Comparison of ENCODE assay signal across 20 cellular contexts in genomic region chr20:62190639-62191411, GRCh38. TPM values are rescaled to one million over a fixed set of nuclear protein-coding genes. Genes with fewer than 3 reads are reported as not detected.
DNase-seq lines count a peak whose midpoint lies in the region; ATAC-seq and TF ChIP-seq lines count a peak whose summit lies in the region.
"Had no signal": no experiment of that assay in that cellular context is flagged by ENCODE, and none has a peak within 500 bp of the region (broad histone marks: within the 10 kb centered on the region; RNA-seq: fewer than 3 reads in every experiment).

No MANE protein-coding gene starts in this region.

- H3K4ac ChIP-seq in H9 (ENCODE audit: low read depth, low read length) = no peak overlapping the region
- no peak overlapping the region for H3K4ac ChIP-seq in neuronal stem cell (ENCODE audit: low read length)

- H3K27ac ChIP-seq in BLaER1 = peak overlapping the region; percentile 57; the same call in 1 of the 2 replicates
- H3K27ac ChIP-seq in H9 (ENCODE audit: insufficient read length, low read depth, low read length) = no peak overlapping the region
- no peak overlapping the region for H3K27ac ChIP-seq in neuronal stem cell (replicated peaks; ENCODE audit: low read length)
- H3K27ac ChIP-seq: SK-N-MC had no signal

- H3K4me1 Mint-ChIP-seq in H9 (no peaks in the 10 kb centered on the region), chondrocyte (ENCODE audit: low read depth) (peaks cover 22% of the 10 kb centered on the region)

- H3K79me2 ChIP-seq in H9 (ENCODE audit: insufficient read depth, low read length) = no peaks in the 10 kb centered on the region; the same call in 1 of the 2 replicates

- no peak overlapping the region for H3K14ac ChIP-seq in H9 (ENCODE audit: insufficient read depth, low read length)
- no peak overlapping the region for H3K14ac ChIP-seq in neuronal stem cell (ENCODE audit: low read length)

- no peak for DNase-seq in H9
- DNase-seq in chondrocyte (ENCODE audit: low spot score) = peak; percentile 71
- no peak for DNase-seq in neuronal stem cell (ENCODE audit: low spot score)
- no peak for DNase-seq in GM13977 (ENCODE audit: low spot score)
- no peak for DNase-seq in LoVo (ENCODE audit: low spot score)
- DNase-seq in NCI-H1694 treated with DMSO at 0.1 percent for 48 hours (lab: John Stamatoyannopoulos, UW) = no peak
- DNase-seq: ACHN, DMS79 treated with DMSO at 0.1 percent for 48 hours, GOT3, NCI-H1048, NCI-H1436, NCI-H2029, SHP77 had no signal

- H3K4me1 ChIP-seq in BLaER1 (peaks cover 69% of the 10 kb centered on the region), H9 (ENCODE audit: insufficient read depth, low read length) (no peaks in the 10 kb centered on the region), neuronal stem cell (ENCODE audit: control insufficient read depth in 2 of 2, insufficient read depth in 1 of 2, low read depth in 1 of 2, low read length in 2 of 2) (no peaks in the 10 kb centered on the region)

- no peaks in the 10 kb centered on the region for H3K23me2 ChIP-seq in H9 (ENCODE audit: insufficient read length, low read depth, low read length, poor library complexity, severe bottlenecking)

- H2BK5ac ChIP-seq in H9 (ENCODE audit: insufficient read length, low read length) = no peak overlapping the region
- H2BK5ac ChIP-seq in neuronal stem cell (ENCODE audit: low read length) = peak overlapping the region; percentile 0

- H2BK20ac ChIP-seq in H9 (ENCODE audit: low read depth, low read length, poor library complexity, severe bottlenecking) = no peak overlapping the region

- H4K20me1 ChIP-seq in BLaER1 = peaks cover 93% of the 10 kb centered on the region
- no peaks in the 10 kb centered on the region for H4K20me1 ChIP-seq in H9 (ENCODE audit: control insufficient read depth, insufficient read depth, insufficient read length)

- H3K4me3 ChIP-seq in BLaER1 = no peak overlapping the region
- H3K4me3 ChIP-seq in neuronal stem cell (ENCODE audit: low read length in 2 of 2) = peak overlapping the region in 1 of 2 donors; percentile 16
- H3K4me3 ChIP-seq: SK-N-MC had no signal

- H3K79me1 ChIP-seq in H9 (ENCODE audit: insufficient read depth, low read depth, low read length, poor library complexity, severe bottlenecking) = no peaks in the 10 kb centered on the region
- peaks cover 10% of the 10 kb centered on the region for H3K79me1 ChIP-seq in neuronal stem cell (ENCODE audit: low read depth, low read length)

- in situ Hi-C loops in GM13977 (cut with MboI; ENCODE audit: low pct_unique_long_range_greater_than_20kb, low sequenced_read_pairs, unreplicated experiment) = no loop called here

- no peak overlapping the region for H3T11ph ChIP-seq in H9 (ENCODE audit: low read length)

- ATAC-seq in HG02840 (IDR thresholded peaks at IDR 0.05; ENCODE audit: low FRiP score, unreplicated experiment) = no peak
- ATAC-seq: Panc1 had no signal

- H3K27ac Mint-ChIP-seq in H9 = peak overlapping the region in 1 of 3 experiments; percentile 77; a peak in 2 of 7 replicates
- H3K27ac Mint-ChIP-seq in chondrocyte (ENCODE audit: unreplicated experiment) = no peak overlapping the region

- H3K56ac ChIP-seq in H9 (ENCODE audit: insufficient read length, low read depth, low read length) = no peak overlapping the region

- no peaks in the 10 kb centered on the region for H3K27me3 ChIP-seq in BLaER1
- no peaks in the 10 kb centered on the region for H3K27me3 ChIP-seq in H9 (ENCODE audit: insufficient read depth, low read length)
- H3K27me3 ChIP-seq in neuronal stem cell (ENCODE audit: control insufficient read depth in 3 of 3, insufficient read depth in 3 of 3, low read depth in 1 of 3, low read length in 3 of 3) = no peaks in the 10 kb centered on the region

- H3K4me2 ChIP-seq in BLaER1 (peak overlapping the region; percentile 78), H9 (ENCODE audit: insufficient read depth, insufficient read length, low read length) (no peak overlapping the region), neuronal stem cell (ENCODE audit: insufficient read depth, low read length, poor library complexity, severe bottlenecking) (no peak overlapping the region)

- H2AFZ ChIP-seq in H9 (ENCODE audit: low read length) (no peak overlapping the region), neuronal stem cell (ENCODE audit: low read length) (no peak overlapping the region)

- H3K23ac ChIP-seq in H9 (ENCODE audit: insufficient read length, low read depth, low read length) = no peak overlapping the region
- H3K23ac ChIP-seq in neuronal stem cell (ENCODE audit: low read depth, low read length, poor library complexity) = peak overlapping the region; percentile 71

- H3K9ac ChIP-seq in BLaER1 = peak overlapping the region; percentile 17; the same call in 1 of the 2 replicates
- no peak overlapping the region for H3K9ac ChIP-seq in H9 (ENCODE audit: extremely low read depth, insufficient read length, low read length)
- peak overlapping the region; percentile 50 for H3K9ac ChIP-seq in neuronal stem cell (ENCODE audit: low read depth, low read length, poor library complexity)

- H3K9me3 ChIP-seq in BLaER1 = no peaks in the 10 kb centered on the region
- no peaks in the 10 kb centered on the region for H3K9me3 ChIP-seq in H9 (ENCODE audit: control insufficient read depth, low read depth, low read length)
- no peaks in the 10 kb centered on the region for H3K9me3 ChIP-seq in neuronal stem cell (replicated peaks in 1 of 2; ENCODE audit: control insufficient read depth in 2 of 2, insufficient read depth in 1 of 2, low read depth in 1 of 2, low read length in 2 of 2)

- TF ChIP-seq CTCF in H9 (conservative IDR thresholded peaks at IDR 0.05) (peak; percentile 16; the same call in 1 of the 3 replicates), chondrocyte (IDR thresholded peaks at IDR 0.05) (no peak), GM13977 (IDR thresholded peaks at IDR 0.05; ENCODE audit: extremely low read depth, insufficient read depth, missing control alignments) (no peak)

- no CpG with 5 or more reads among the region's 25 CpGs for WGBS in H9 (ENCODE audit: extremely low coverage, insufficient read length, low lambda C conversion rate)
- no CpG with 5 or more reads among the region's 25 CpGs for WGBS in neuronal stem cell (ENCODE audit: extremely low coverage in 2 of 2, insufficient read length in 2 of 2, insufficient replicate concordance in 1 of 2), 2 donors

- H2AK5ac ChIP-seq in H9 (ENCODE audit: insufficient read length, low read length) = no peak overlapping the region
- no peak overlapping the region for H2AK5ac ChIP-seq in neuronal stem cell (ENCODE audit: low read depth, low read length)

- H3K4me3 Mint-ChIP-seq in H9 = no peak overlapping the region; a peak in 1 of 5 replicates
- no peak overlapping the region for H3K4me3 Mint-ChIP-seq in chondrocyte (ENCODE audit: unreplicated experiment)
- H3K4me3 Mint-ChIP-seq: CD14-positive monocyte had no signal

- H2BK120ac ChIP-seq in H9 (ENCODE audit: low read depth, low read length, poor library complexity, severe bottlenecking) (no peak overlapping the region), neuronal stem cell (ENCODE audit: low read depth, low read length) (no peak overlapping the region)

- no peak overlapping the region for H2BK15ac ChIP-seq in H9 (ENCODE audit: low read depth, low read length)
- no peak overlapping the region for H2BK15ac ChIP-seq in neuronal stem cell (ENCODE audit: low read length)

- H2BK12ac ChIP-seq in H9 (ENCODE audit: insufficient read length, low read depth, low read length) (no peak overlapping the region), neuronal stem cell (ENCODE audit: low read length) (no peak overlapping the region)

- H3K18ac ChIP-seq in H9 (ENCODE audit: insufficient read length, low read depth, low read length) = no peak overlapping the region
- no peak overlapping the region for H3K18ac ChIP-seq in neuronal stem cell (ENCODE audit: low read length)

- H3K36me3 ChIP-seq in BLaER1 (peaks cover 31% of the 10 kb centered on the region), neuronal stem cell (replicated peaks in 1 of 2; ENCODE audit: control insufficient read depth in 2 of 2, insufficient read depth in 2 of 2, low read length in 2 of 2) (peaks cover 10 to 43% of the 10 kb centered on the region in 2 donors)

- H3K36me3 Mint-ChIP-seq in H9 (ENCODE audit: insufficient read depth in 1 of 3, low read depth in 3 of 3) = peaks cover 2 to 7% (median 5%) of the 10 kb centered on the region in 3 experiments; a peak in 5 of 7 replicates
- peaks cover 6% of the 10 kb centered on the region for H3K36me3 Mint-ChIP-seq in chondrocyte (ENCODE audit: low read depth)

- H3K27me3 Mint-ChIP-seq in H9 (ENCODE audit: low read depth) = no peaks in the 10 kb centered on the region
- no peaks in the 10 kb centered on the region for H3K27me3 Mint-ChIP-seq in chondrocyte (ENCODE audit: low read depth)

- H4K5ac ChIP-seq in H9 (ENCODE audit: insufficient read length, low read depth, low read length) = no peak overlapping the region

- H3K9me3 Mint-ChIP-seq in H9 (no peaks in the 10 kb centered on the region), chondrocyte (ENCODE audit: low read depth) (no peaks in the 10 kb centered on the region)
- H3K9me3 Mint-ChIP-seq: CD14-positive monocyte had no signal

- H4K91ac ChIP-seq in H9 (ENCODE audit: insufficient read length, low read depth, low read length) (no peak overlapping the region), neuronal stem cell (ENCODE audit: low read depth, low read length, poor library complexity) (no peak overlapping the region)

- H4K8ac ChIP-seq in H9 (replicated peaks; ENCODE audit: insufficient read length, low read depth, low read length) = no peak overlapping the region
- H4K8ac ChIP-seq in neuronal stem cell (ENCODE audit: low read depth, low read length) = no peak overlapping the region

RNA-seq across cellular contexts. Expression of gene MTG2, which starts 8.0 kb away (rescaled TPM):
- total RNA-seq in H9 (2021) (25.1 and 27.7 TPM in 2 replicates), chondrocyte (22.3 to 28.3 TPM (median 22.6 TPM) in 3 replicates)
- polyA plus RNA-seq in neuronal stem cell (2013, experiment 1 of 2) = 24.2 TPM
- polyA plus RNA-seq in neuronal stem cell (2013, experiment 2 of 2) = 25.1 TPM

RNA-seq across cellular contexts. Expression of gene HRH3, which starts 29.3 kb away (rescaled TPM):
- total RNA-seq in H9 (2021) = 1.8 and 1.9 TPM in 2 replicates
- total RNA-seq in chondrocyte = not detected in 3 replicates
- polyA plus RNA-seq in neuronal stem cell (2013, experiment 1 of 2) = 1.4 TPM
- 1.4 TPM for polyA plus RNA-seq in neuronal stem cell (2013, experiment 2 of 2)
- total RNA-seq: MCF 10A, NCI-H460 had no signal
- polyA plus RNA-seq: CD14-positive monocyte had no signal

RNA-seq across cellular contexts. Expression of gene SS18L1, which starts 47.3 kb away (rescaled TPM):
- total RNA-seq in H9 (2021) (18.8 and 22.2 TPM in 2 replicates), chondrocyte (13.3 to 14.8 TPM (median 13.4 TPM) in 3 replicates)
- polyA plus RNA-seq in neuronal stem cell (2013, experiment 1 of 2) = 13.7 TPM
- polyA plus RNA-seq in neuronal stem cell (2013, experiment 2 of 2) = 13.4 TPM

RNA-seq across cellular contexts. Expression of gene OSBPL2, which starts 47.5 kb away (rescaled TPM):
- total RNA-seq in H9 (2021) (42.9 and 47.3 TPM in 2 replicates), chondrocyte (44.4 to 49.0 TPM (median 48.3 TPM) in 3 replicates)
- 23.2 TPM for polyA plus RNA-seq in neuronal stem cell (2013, experiment 1 of 2)
- 23.6 TPM for polyA plus RNA-seq in neuronal stem cell (2013, experiment 2 of 2)

RNA-seq across cellular contexts. Expression of gene PSMA7, which starts 47.6 kb away (rescaled TPM):
- total RNA-seq in H9 (2021) = 332 and 337 TPM in 2 replicates
- total RNA-seq in chondrocyte = 218 to 238 TPM (median 226 TPM) in 3 replicates
- 299 TPM for polyA plus RNA-seq in neuronal stem cell (2013, experiment 1 of 2)
- polyA plus RNA-seq in neuronal stem cell (2013, experiment 2 of 2) = 308 TPM
